In the genomic region with DNA sequence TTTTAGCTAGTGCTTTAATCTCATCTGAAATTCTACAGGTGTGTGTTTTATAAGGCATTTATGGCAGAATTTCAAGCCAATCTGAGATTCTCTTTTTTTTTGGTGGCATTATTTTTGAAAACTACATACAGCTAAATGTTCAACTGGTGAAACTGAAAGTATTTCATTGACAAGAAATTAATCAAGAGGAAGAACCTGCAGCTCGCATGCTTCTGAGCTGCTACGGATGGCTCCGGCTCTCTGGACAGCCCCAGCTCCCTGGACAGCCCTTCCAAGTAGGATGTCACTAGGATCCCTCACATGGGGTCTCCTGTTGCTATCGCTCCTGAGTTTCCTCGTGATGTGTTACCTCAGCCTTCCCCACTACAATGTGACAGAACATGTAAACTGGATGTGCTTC, we compare ENCODE assay signal across 19 cellular contexts. TPM values are rescaled to one million over a fixed set of nuclear protein-coding genes. Genes with fewer than 3 reads are reported as not detected.
DNase-seq lines count a peak whose midpoint lies in the region; ATAC-seq lines count a peak whose summit lies in the region.
"Had no signal": no experiment of that assay in that cellular context is flagged by ENCODE, and none has a peak within 500 bp of the region (broad histone marks: within the 10 kb centered on the region; RNA-seq: fewer than 3 reads in every experiment).

No MANE protein-coding gene starts in this region.

- peak overlapping the region; percentile 39 for H3K27ac Mint-ChIP-seq in activated naive CD8-positive, alpha-beta T cell treated with anti-CD3 and anti-CD28 coated beads, Interleukin-2, amount 50 U/mL, for 24 hours
- H3K27ac Mint-ChIP-seq: stimulated activated naive B cell treated with anti-CD40 and anti-IgM and Interleukin-4, amounts not matched to agents 10 μg/mL and 1 μg/mL and 100 μg/mL, for 72 hours had no signal

- peak overlapping the region; percentile 21 for H2BK5ac ChIP-seq in trophoblast cell (ENCODE audit: low read depth, low read length, poor library complexity)

- peaks cover 82% of the 10 kb centered on the region for H3K4me1 Mint-ChIP-seq in activated T-cell treated with anti-CD3 and anti-CD28 coated beads, Interleukin-2, amount 50 U/mL, for 4 hours (ENCODE audit: low read depth)
- H3K4me1 Mint-ChIP-seq in activated naive CD8-positive, alpha-beta T cell treated with anti-CD3 and anti-CD28 coated beads, Interleukin-2, amount 50 U/mL, for 24 hours = peaks cover 80% of the 10 kb centered on the region

- no peak overlapping the region for H3K23ac ChIP-seq in trophoblast cell (ENCODE audit: low read length)

- no peak overlapping the region for H3K4me2 ChIP-seq in trophoblast cell (ENCODE audit: low read length)

- no peak overlapping the region for H2BK120ac ChIP-seq in trophoblast cell (ENCODE audit: insufficient read depth, low read length, poor library complexity)

- no peak for ATAC-seq in activated T-cell treated with anti-CD3 and anti-CD28 coated beads, Interleukin-2, amount 50 U/mL, for 4 hours
- ATAC-seq in GM18511 (IDR thresholded peaks at IDR 0.05; ENCODE audit: unreplicated experiment) = peak; percentile 74
- ATAC-seq in activated naive CD8-positive, alpha-beta T cell treated with anti-CD3 and anti-CD28 coated beads, Interleukin-2, amount 50 U/mL, for 24 hours = no peak
- ATAC-seq in HG02642 (IDR thresholded peaks at IDR 0.05; ENCODE audit: poor library complexity, unreplicated experiment) = no peak
- ATAC-seq in GM21381 (IDR thresholded peaks at IDR 0.05; ENCODE audit: unreplicated experiment) = no peak

- no peak overlapping the region for H3K9ac ChIP-seq in trophoblast cell (ENCODE audit: low read length)

- WGBS in trophoblast cell (ENCODE audit: extremely low coverage, insufficient coverage, insufficient read length) = no CpG with 5 or more reads among the region's 5 CpGs

- DNase-seq in activated T-cell treated with anti-CD3 and anti-CD28 coated beads, Interleukin-2, amount 50 U/mL, for 4 hours = no peak
- DNase-seq in activated T-cell treated with anti-CD3 and anti-CD28 coated beads for 4 hours = no peak
- no peak for DNase-seq in activated naive CD8-positive, alpha-beta T cell treated with anti-CD3 and anti-CD28 coated beads, Interleukin-2, amount 50 U/mL, for 24 hours
- no peak for DNase-seq in trophoblast cell
- no peak for DNase-seq in islet precursor cell
- DNase-seq: effector CD4-positive, alpha-beta T cell; EL; erythroblast; NCI-H1105 treated with DMSO at 0.1 percent for 48 hours; NCI-H2029; NCI-H345; NCI-H748 treated with DMSO at 0.1 percent for 48 hours; ovary; retina; stimulated activated naive B cell treated with anti-CD40 and anti-IgM and Interleukin-4, amounts not matched to agents 10 μg/mL and 1 μg/mL and 100 μg/mL, for 72 hours had no signal

- H3K9me3 ChIP-seq in trophoblast cell (ENCODE audit: insufficient read depth, low read depth, low read length) = no peaks in the 10 kb centered on the region
- H3K9me3 ChIP-seq: ovary had no signal

- no peaks in the 10 kb centered on the region for H3K4me1 ChIP-seq in trophoblast cell (ENCODE audit: control insufficient read depth in 1 of 2, insufficient read depth in 2 of 2, low read length in 2 of 2)

- no peaks in the 10 kb centered on the region for H3K27me3 ChIP-seq in trophoblast cell (ENCODE audit: insufficient read depth, low read length)
- H3K27me3 ChIP-seq: ovary had no signal

- no peak overlapping the region for H4K8ac ChIP-seq in trophoblast cell (ENCODE audit: low read depth, low read length)

- no peaks in the 10 kb centered on the region for H3K27me3 Mint-ChIP-seq in activated T-cell treated with anti-CD3 and anti-CD28 coated beads, Interleukin-2, amount 50 U/mL, for 4 hours (ENCODE audit: low read depth)
- no peaks in the 10 kb centered on the region for H3K27me3 Mint-ChIP-seq in activated naive CD8-positive, alpha-beta T cell treated with anti-CD3 and anti-CD28 coated beads, Interleukin-2, amount 50 U/mL, for 24 hours

- H4K91ac ChIP-seq in trophoblast cell (ENCODE audit: low read depth, low read length) = no peak overlapping the region

- H2BK12ac ChIP-seq in trophoblast cell (ENCODE audit: low read length) = peak overlapping the region; percentile 58

- H2AK5ac ChIP-seq in trophoblast cell (ENCODE audit: low read length) = no peak overlapping the region

- peaks cover 1% of the 10 kb centered on the region for H3K79me1 ChIP-seq in trophoblast cell (ENCODE audit: low read length)

- H3K36me3 Mint-ChIP-seq in activated T-cell treated with anti-CD3 and anti-CD28 coated beads, Interleukin-2, amount 50 U/mL, for 4 hours (ENCODE audit: insufficient read depth) = peaks cover 6% of the 10 kb centered on the region
- H3K36me3 Mint-ChIP-seq in activated naive CD8-positive, alpha-beta T cell treated with anti-CD3 and anti-CD28 coated beads, Interleukin-2, amount 50 U/mL, for 24 hours (ENCODE audit: low read depth) = peaks cover 24% of the 10 kb centered on the region

- H3K18ac ChIP-seq in trophoblast cell (ENCODE audit: low read length) = no peak overlapping the region

- H3K27ac ChIP-seq in trophoblast cell (ENCODE audit: low read depth, low read length) = no peak overlapping the region
- H3K27ac ChIP-seq: ovary, SK-N-MC had no signal

- peaks cover 3% of the 10 kb centered on the region for H3K79me2 ChIP-seq in trophoblast cell (ENCODE audit: control insufficient read depth, insufficient read depth, low read length, poor library complexity)

- H4K12ac ChIP-seq in trophoblast cell (ENCODE audit: low read depth, low read length) = peak overlapping the region; percentile 54

- peak overlapping the region; percentile 19 for H3K4me3 Mint-ChIP-seq in activated T-cell treated with anti-CD3 and anti-CD28 coated beads, Interleukin-2, amount 50 U/mL, for 4 hours
- H3K4me3 Mint-ChIP-seq in activated naive CD8-positive, alpha-beta T cell treated with anti-CD3 and anti-CD28 coated beads, Interleukin-2, amount 50 U/mL, for 24 hours = peak overlapping the region; percentile 40
- H3K4me3 Mint-ChIP-seq: stimulated activated naive B cell treated with anti-CD40 and anti-IgM and Interleukin-4, amounts not matched to agents 10 μg/mL and 1 μg/mL and 100 μg/mL, for 72 hours had no signal

- H3K4me3 ChIP-seq in trophoblast cell (ENCODE audit: low read depth, low read length) = no peak overlapping the region
- H3K4me3 ChIP-seq: ovary, SK-N-MC had no signal

- H3K36me3 ChIP-seq in trophoblast cell (ENCODE audit: control insufficient read depth in 1 of 2, insufficient read depth in 2 of 2, low read length in 2 of 2) = peaks cover 0 to 6% of the 10 kb centered on the region in 2 experiments
- H3K36me3 ChIP-seq: ovary had no signal

- H3K4ac ChIP-seq in trophoblast cell (ENCODE audit: low read depth, low read length) = no peak overlapping the region

- no peaks in the 10 kb centered on the region for H3K9me3 Mint-ChIP-seq in activated T-cell treated with anti-CD3 and anti-CD28 coated beads, Interleukin-2, amount 50 U/mL, for 4 hours
- no peaks in the 10 kb centered on the region for H3K9me3 Mint-ChIP-seq in activated naive CD8-positive, alpha-beta T cell treated with anti-CD3 and anti-CD28 coated beads, Interleukin-2, amount 50 U/mL, for 24 hours
- H3K9me3 Mint-ChIP-seq: stimulated activated naive B cell treated with anti-CD40 and anti-IgM and Interleukin-4, amounts not matched to agents 10 μg/mL and 1 μg/mL and 100 μg/mL, for 72 hours had no signal

- H3K14ac ChIP-seq in trophoblast cell (ENCODE audit: low read length) = no peak overlapping the region

- H2AFZ ChIP-seq in trophoblast cell (ENCODE audit: insufficient read depth, low read length, poor library complexity) = no peak overlapping the region

RNA-seq across cellular contexts. Expression of gene AAK1, which starts 46.4 kb away (rescaled TPM):
- 10 to 100 TPM; 46.1 to 54.5 (median 51.6) TPM for total RNA-seq in activated T-cell treated with anti-CD3 and anti-CD28 coated beads, Interleukin-2, amount 50 U/mL, for 4 hours
- 137 and 140 TPM in 2 replicates for polyA plus RNA-seq in trophoblast cell (2013)
